Comparison of ENCODE assay signal across 3 cellular contexts in genomic region chr7:77648742-77649338, GRCh38.
TF ChIP-seq lines count a peak whose summit lies in the region.

No MANE protein-coding gene starts in this region.

TF ChIP-seq in A549, 52 proteins besides CTCF, POLR2A, EP300 and RAD21 (continued from another document):
- TF ChIP-seq JUN (IDR thresholded peaks at IDR 0.05), result no peak

TF ChIP-seq in HEK293, 187 proteins besides CTCF, POLR2A, EP300 and RAD21 (continued from another document):
- no peak for TF ChIP-seq ZNF140 (tag by site-specific recombination; IDR thresholded peaks at IDR 0.05)
- 0 out of 2 replicates have a peak, but pooled peaks have one; percentile 19 for TF ChIP-seq PRDM1 (tag by site-specific recombination; IDR thresholded peaks at IDR 0.05)
- TF ChIP-seq ZFP3 (tag by site-specific recombination; IDR thresholded peaks at IDR 0.05; ENCODE audit: low read depth), result no peak
- no peak for TF ChIP-seq HOXC10 (CRISPR knock-in tag; IDR thresholded peaks at IDR 0.05)
- TF ChIP-seq ZNF544 (tag by site-specific recombination; IDR thresholded peaks at IDR 0.05), result no peak
- no peak for TF ChIP-seq ZSCAN18 (tag by site-specific recombination; IDR thresholded peaks at IDR 0.05)
- no peak for TF ChIP-seq ZNF660 (tag by site-specific recombination; IDR thresholded peaks at IDR 0.05)
- TF ChIP-seq ZNF76 (tag by site-specific recombination; IDR thresholded peaks at IDR 0.05; ENCODE audit: borderline replicate concordance, low read depth), result no peak
- peak; percentile 79 for TF ChIP-seq ZNF366 (tag by site-specific recombination; conservative IDR thresholded peaks at IDR 0.05)
- TF ChIP-seq, protein P1, sequence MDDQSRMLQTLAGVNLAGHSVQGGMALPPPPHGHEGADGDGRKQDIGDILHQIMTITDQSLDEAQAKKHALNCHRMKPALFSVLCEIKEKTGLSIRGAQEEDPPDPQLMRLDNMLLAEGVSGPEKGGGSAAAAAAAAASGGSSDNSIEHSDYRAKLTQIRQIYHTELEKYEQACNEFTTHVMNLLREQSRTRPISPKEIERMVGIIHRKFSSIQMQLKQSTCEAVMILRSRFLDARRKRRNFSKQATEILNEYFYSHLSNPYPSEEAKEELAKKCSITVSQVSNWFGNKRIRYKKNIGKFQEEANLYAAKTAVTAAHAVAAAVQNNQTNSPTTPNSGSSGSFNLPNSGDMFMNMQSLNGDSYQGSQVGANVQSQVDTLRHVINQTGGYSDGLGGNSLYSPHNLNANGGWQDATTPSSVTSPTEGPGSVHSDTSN (CRISPR knock-in tag; IDR thresholded peaks at IDR 0.05), result no peak
- no peak for TF ChIP-seq SP3 (tag by site-specific recombination; IDR thresholded peaks at IDR 0.05)
- TF ChIP-seq ZNF701 (tag by site-specific recombination; IDR thresholded peaks at IDR 0.05), result no peak
- TF ChIP-seq ZNF768 (tag by site-specific recombination; IDR thresholded peaks at IDR 0.05), result no peak
TF ChIP-seq in HEK293: peak in this region for 2.

TF ChIP-seq in K562, 482 proteins besides CTCF, POLR2A, EP300 and RAD21 (continued from another document):
- TF ChIP-seq SUPT5H (IDR thresholded peaks at IDR 0.05) (0 out of 2 replicates have a peak, but pooled peaks have one; percentile 25), PCBP1 (IDR thresholded peaks at IDR 0.05; ENCODE audit: low read depth, low read length, poor library complexity, severe bottlenecking) (peak; percentile 40), ZNF785 (CRISPR knock-in tag; IDR thresholded peaks at IDR 0.05) (no peak), THRAP3 (IDR thresholded peaks at IDR 0.05; ENCODE audit: borderline replicate concordance) (0 out of 2 replicates have a peak, but pooled peaks have one; percentile 75), POLR2B (IDR thresholded peaks at IDR 0.05; ENCODE audit: low read depth, partially characterized antibody) (peak; percentile 20), ELF4 (CRISPR knock-in tag; IDR thresholded peaks at IDR 0.05) (peak; percentile 40; the same call in 1 of the 2 replicates), ZNF253 (CRISPR knock-in tag; conservative IDR thresholded peaks at IDR 0.05) (no peak), ZNF407 (IDR thresholded peaks at IDR 0.05; ENCODE audit: low read depth) (no peak), ZFP30 (CRISPR knock-in tag; IDR thresholded peaks at IDR 0.05; ENCODE audit: borderline replicate concordance) (no peak), ZNF431 (CRISPR knock-in tag; IDR thresholded peaks at IDR 0.05) (no peak), HCFC1 (IDR thresholded peaks at IDR 0.05; ENCODE audit: low read depth, low read length) (no peak), ZKSCAN1 (IDR thresholded peaks at IDR 0.05; ENCODE audit: low read depth, low read length) (no peak), SMAD2 (IDR thresholded peaks at IDR 0.05; ENCODE audit: low read depth, low read length) (no peak), ZBED1 (IDR thresholded peaks at IDR 0.05) (no peak)
- TF ChIP-seq, protein P2, sequence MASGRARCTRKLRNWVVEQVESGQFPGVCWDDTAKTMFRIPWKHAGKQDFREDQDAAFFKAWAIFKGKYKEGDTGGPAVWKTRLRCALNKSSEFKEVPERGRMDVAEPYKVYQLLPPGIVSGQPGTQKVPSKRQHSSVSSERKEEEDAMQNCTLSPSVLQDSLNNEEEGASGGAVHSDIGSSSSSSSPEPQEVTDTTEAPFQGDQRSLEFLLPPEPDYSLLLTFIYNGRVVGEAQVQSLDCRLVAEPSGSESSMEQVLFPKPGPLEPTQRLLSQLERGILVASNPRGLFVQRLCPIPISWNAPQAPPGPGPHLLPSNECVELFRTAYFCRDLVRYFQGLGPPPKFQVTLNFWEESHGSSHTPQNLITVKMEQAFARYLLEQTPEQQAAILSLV (tag; IDR thresholded peaks at IDR 0.05), result no peak
- TF ChIP-seq, protein P3, sequence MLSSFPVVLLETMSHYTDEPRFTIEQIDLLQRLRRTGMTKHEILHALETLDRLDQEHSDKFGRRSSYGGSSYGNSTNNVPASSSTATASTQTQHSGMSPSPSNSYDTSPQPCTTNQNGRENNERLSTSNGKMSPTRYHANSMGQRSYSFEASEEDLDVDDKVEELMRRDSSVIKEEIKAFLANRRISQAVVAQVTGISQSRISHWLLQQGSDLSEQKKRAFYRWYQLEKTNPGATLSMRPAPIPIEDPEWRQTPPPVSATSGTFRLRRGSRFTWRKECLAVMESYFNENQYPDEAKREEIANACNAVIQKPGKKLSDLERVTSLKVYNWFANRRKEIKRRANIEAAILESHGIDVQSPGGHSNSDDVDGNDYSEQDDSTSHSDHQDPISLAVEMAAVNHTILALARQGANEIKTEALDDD (IDR thresholded peaks at IDR 0.05), result no peak
- TF ChIP-seq, protein P4, sequence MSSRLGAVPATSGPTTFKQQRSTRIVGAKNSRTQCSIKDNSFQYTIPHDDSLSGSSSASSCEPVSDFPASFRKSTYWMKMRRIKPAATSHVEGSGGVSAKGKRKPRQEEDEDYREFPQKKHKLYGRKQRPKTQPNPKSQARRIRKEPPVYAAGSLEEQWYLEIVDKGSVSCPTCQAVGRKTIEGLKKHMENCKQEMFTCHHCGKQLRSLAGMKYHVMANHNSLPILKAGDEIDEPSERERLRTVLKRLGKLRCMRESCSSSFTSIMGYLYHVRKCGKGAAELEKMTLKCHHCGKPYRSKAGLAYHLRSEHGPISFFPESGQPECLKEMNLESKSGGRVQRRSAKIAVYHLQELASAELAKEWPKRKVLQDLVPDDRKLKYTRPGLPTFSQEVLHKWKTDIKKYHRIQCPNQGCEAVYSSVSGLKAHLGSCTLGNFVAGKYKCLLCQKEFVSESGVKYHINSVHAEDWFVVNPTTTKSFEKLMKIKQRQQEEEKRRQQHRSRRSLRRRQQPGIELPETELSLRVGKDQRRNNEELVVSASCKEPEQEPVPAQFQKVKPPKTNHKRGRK (tag; IDR thresholded peaks at IDR 0.05), result peak; percentile 72; the same call in 1 of the 2 replicates
- TF ChIP-seq, protein P5, sequence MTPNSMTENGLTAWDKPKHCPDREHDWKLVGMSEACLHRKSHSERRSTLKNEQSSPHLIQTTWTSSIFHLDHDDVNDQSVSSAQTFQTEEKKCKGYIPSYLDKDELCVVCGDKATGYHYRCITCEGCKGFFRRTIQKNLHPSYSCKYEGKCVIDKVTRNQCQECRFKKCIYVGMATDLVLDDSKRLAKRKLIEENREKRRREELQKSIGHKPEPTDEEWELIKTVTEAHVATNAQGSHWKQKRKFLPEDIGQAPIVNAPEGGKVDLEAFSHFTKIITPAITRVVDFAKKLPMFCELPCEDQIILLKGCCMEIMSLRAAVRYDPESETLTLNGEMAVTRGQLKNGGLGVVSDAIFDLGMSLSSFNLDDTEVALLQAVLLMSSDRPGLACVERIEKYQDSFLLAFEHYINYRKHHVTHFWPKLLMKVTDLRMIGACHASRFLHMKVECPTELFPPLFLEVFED (CRISPR knock-in tag; conservative IDR thresholded peaks at IDR 0.05), result peak; percentile 86; the same call in 1 of the 2 replicates
- TF ChIP-seq, protein P6, sequence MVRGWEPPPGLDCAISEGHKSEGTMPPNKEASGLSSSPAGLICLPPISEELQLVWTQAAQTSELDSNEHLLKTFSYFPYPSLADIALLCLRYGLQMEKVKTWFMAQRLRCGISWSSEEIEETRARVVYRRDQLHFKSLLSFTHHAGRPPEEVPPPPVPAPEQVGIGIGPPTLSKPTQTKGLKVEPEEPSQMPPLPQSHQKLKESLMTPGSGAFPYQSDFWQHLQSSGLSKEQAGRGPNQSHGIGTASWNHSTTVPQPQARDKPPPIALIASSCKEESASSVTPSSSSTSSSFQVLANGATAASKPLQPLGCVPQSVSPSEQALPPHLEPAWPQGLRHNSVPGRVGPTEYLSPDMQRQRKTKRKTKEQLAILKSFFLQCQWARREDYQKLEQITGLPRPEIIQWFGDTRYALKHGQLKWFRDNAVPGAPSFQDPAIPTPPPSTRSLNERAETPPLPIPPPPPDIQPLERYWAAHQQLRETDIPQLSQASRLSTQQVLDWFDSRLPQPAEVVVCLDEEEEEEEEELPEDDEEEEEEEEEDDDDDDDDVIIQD (CRISPR knock-in tag; IDR thresholded peaks at IDR 0.05), result no peak
- TF ChIP-seq, protein P7, sequence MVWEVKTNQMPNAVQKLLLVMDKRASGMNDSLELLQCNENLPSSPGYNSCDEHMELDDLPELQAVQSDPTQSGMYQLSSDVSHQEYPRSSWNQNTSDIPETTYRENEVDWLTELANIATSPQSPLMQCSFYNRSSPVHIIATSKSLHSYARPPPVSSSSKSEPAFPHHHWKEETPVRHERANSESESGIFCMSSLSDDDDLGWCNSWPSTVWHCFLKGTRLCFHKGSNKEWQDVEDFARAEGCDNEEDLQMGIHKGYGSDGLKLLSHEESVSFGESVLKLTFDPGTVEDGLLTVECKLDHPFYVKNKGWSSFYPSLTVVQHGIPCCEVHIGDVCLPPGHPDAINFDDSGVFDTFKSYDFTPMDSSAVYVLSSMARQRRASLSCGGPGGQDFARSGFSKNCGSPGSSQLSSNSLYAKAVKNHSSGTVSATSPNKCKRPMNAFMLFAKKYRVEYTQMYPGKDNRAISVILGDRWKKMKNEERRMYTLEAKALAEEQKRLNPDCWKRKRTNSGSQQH (CRISPR knock-in tag; IDR thresholded peaks at IDR 0.05), result peak; percentile 78
- TF ChIP-seq, protein P8, sequence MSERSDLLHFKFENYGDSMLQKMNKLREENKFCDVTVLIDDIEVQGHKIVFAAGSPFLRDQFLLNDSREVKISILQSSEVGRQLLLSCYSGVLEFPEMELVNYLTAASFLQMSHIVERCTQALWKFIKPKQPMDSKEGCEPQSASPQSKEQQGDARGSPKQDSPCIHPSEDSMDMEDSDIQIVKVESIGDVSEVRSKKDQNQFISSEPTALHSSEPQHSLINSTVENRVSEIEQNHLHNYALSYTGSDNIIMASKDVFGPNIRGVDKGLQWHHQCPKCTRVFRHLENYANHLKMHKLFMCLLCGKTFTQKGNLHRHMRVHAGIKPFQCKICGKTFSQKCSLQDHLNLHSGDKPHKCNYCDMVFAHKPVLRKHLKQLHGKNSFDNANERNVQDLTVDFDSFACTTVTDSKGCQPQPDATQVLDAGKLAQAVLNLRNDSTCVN (CRISPR knock-in tag; IDR thresholded peaks at IDR 0.05), result 0 out of 2 replicates have a peak, but pooled peaks have one; percentile 68
- TF ChIP-seq, protein P9, sequence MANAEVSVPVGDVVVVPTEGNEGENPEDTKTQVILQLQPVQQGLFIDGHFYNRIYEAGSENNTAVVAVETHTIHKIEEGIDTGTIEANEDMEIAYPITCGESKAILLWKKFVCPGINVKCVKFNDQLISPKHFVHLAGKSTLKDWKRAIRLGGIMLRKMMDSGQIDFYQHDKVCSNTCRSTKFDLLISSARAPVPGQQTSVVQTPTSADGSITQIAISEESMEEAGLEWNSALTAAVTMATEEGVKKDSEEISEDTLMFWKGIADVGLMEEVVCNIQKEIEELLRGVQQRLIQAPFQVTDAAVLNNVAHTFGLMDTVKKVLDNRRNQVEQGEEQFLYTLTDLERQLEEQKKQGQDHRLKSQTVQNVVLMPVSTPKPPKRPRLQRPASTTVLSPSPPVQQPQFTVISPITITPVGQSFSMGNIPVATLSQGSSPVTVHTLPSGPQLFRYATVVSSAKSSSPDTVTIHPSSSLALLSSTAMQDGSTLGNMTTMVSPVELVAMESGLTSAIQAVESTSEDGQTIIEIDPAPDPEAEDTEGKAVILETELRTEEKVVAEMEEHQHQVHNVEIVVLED (CRISPR knock-in tag; IDR thresholded peaks at IDR 0.05), result no peak
